Comparison of ENCODE assay signal across 10 cellular contexts in the genomic region with DNA sequence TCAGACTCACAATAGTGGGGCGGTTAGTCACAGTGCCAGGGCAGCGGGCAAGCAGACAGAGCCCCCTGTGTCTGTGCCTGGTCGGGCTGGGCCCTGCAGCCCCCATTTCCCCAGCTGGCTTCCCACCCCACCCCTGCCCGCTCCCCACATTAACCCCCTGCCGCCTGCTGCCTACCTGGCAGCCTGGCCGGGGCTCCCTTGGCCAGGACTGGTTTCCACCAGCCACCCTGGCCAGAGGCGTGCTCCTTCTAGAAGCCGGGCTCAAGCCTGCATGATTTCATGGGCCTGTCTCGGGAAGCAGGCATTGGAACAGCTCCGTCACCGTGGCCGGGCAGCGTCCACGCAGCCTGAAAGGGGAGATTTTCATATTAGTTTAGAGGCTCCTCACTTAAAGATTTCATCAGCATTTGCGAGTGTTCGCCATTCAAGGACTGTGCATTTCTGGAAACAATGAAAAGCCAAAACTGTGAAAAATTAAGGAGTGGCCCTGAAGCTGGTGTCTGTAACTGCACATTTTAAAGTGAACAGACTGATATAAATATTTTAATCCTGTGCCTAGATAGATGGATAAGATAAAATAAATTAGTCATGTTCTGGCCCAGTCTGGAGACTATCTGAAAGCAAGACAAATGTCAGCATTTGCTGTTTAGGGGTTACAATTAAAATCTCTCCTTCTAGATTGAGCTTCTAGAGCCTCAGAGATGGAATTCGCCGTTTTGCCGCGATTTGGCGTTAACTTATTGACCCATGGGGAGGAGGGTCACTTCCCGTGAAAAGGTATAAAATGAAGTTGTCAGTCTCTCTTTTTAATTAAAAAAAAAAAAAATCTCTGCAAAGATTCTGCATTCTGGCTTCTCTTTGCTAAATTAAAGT.
DNase-seq lines count a peak whose midpoint lies in the region; ATAC-seq and TF ChIP-seq lines count a peak whose summit lies in the region.
"Had no signal": no experiment of that assay in that cellular context is flagged by ENCODE, and none has a peak within 500 bp of the region (broad histone marks: within the 10 kb centered on the region; RNA-seq: fewer than 3 reads in every experiment).

No MANE protein-coding gene starts in this region.

- ATAC-seq in activated CD8-positive, alpha-beta T cell treated with anti-CD3 and anti-CD28 coated beads, Interleukin-2, amount 10 ng/mL, durations not matched to agents 7 days and 5 days: no peak
- no peak for ATAC-seq in activated CD8-positive, alpha-beta T cell treated with anti-CD3 and anti-CD28 coated beads for 36 hours
- ATAC-seq in left colon: no peak
- no peak for ATAC-seq in HG02798 (IDR thresholded peaks at IDR 0.05; ENCODE audit: poor library complexity, unreplicated experiment)

- H3K27ac ChIP-seq in ascending aorta: peak overlapping the region; percentile 97 to 98
- peak overlapping the region; percentile 98 to 99 for H3K27ac ChIP-seq in tibial artery

- POLR2A ChIA-PET in activated CD8-positive, alpha-beta T cell treated with anti-CD3 and anti-CD28 coated beads, Interleukin-2, amount 10 ng/mL, durations not matched to agents 7 days and 5 days (lab: Charles Lee): interaction anchor here (2.3 to 6.2 kb wide), 3 partner anchors 13 to 21 kb away, joined by 6 to 45 read pairs (median 10); no protein-coding TSS in a partner anchor
- POLR2A ChIA-PET in activated CD8-positive, alpha-beta T cell treated with anti-CD3 and anti-CD28 coated beads for 36 hours (lab: Charles Lee): interaction anchor here (2.3 to 3.3 kb wide), 2 partner anchors 12 to 20 kb away, joined by 11 to 12 read pairs; no protein-coding TSS in a partner anchor

- peaks cover 2% of the 10 kb centered on the region for H3K36me3 Mint-ChIP-seq in activated CD8-positive, alpha-beta T cell treated with anti-CD3 and anti-CD28 coated beads, Interleukin-2, amount 10 ng/mL, durations not matched to agents 7 days and 5 days (ENCODE audit: low read depth)
- H3K36me3 Mint-ChIP-seq in activated CD8-positive, alpha-beta T cell treated with anti-CD3 and anti-CD28 coated beads for 36 hours (ENCODE audit: low read depth): no peaks in the 10 kb centered on the region

- H3K4me1 Mint-ChIP-seq in activated CD8-positive, alpha-beta T cell treated with anti-CD3 and anti-CD28 coated beads, Interleukin-2, amount 10 ng/mL, durations not matched to agents 7 days and 5 days (ENCODE audit: low read depth): peaks cover 51% of the 10 kb centered on the region
- H3K4me1 Mint-ChIP-seq in activated CD8-positive, alpha-beta T cell treated with anti-CD3 and anti-CD28 coated beads for 36 hours (ENCODE audit: low read depth): peaks cover 38% of the 10 kb centered on the region

- TF ChIP-seq CTCF in activated CD8-positive, alpha-beta T cell treated with anti-CD3 and anti-CD28 coated beads for 36 hours (IDR thresholded peaks at IDR 0.05): no peak
- no peak for TF ChIP-seq CTCF in ascending aorta (IDR thresholded peaks at IDR 0.05)
- TF ChIP-seq CTCF in tibial artery (IDR thresholded peaks at IDR 0.05): no peak

- H3K36me3 ChIP-seq in ascending aorta (no peaks in the 10 kb centered on the region), tibial artery (peaks cover 0 to 1% (median 0%) of the 10 kb centered on the region in 3 donors)

- no peaks in the 10 kb centered on the region for H3K27me3 Mint-ChIP-seq in activated CD8-positive, alpha-beta T cell treated with anti-CD3 and anti-CD28 coated beads, Interleukin-2, amount 10 ng/mL, durations not matched to agents 7 days and 5 days (ENCODE audit: low read depth)
- H3K27me3 Mint-ChIP-seq in activated CD8-positive, alpha-beta T cell treated with anti-CD3 and anti-CD28 coated beads for 36 hours: no peaks in the 10 kb centered on the region

- peak overlapping the region; percentile 15 for H3K27ac Mint-ChIP-seq in activated CD8-positive, alpha-beta T cell treated with anti-CD3 and anti-CD28 coated beads, Interleukin-2, amount 10 ng/mL, durations not matched to agents 7 days and 5 days
- H3K27ac Mint-ChIP-seq in activated CD8-positive, alpha-beta T cell treated with anti-CD3 and anti-CD28 coated beads for 36 hours: no peak overlapping the region

- no peaks in the 10 kb centered on the region for H3K9me3 Mint-ChIP-seq in activated CD8-positive, alpha-beta T cell treated with anti-CD3 and anti-CD28 coated beads, Interleukin-2, amount 10 ng/mL, durations not matched to agents 7 days and 5 days (ENCODE audit: insufficient read depth)
- no peaks in the 10 kb centered on the region for H3K9me3 Mint-ChIP-seq in activated CD8-positive, alpha-beta T cell treated with anti-CD3 and anti-CD28 coated beads for 36 hours

- CTCF ChIA-PET in activated CD8-positive, alpha-beta T cell treated with anti-CD3 and anti-CD28 coated beads, Interleukin-2, amount 10 ng/mL, durations not matched to agents 7 days and 5 days (lab: Charles Lee): interaction anchor here (1.2 kb wide), 1 partner anchor 20 kb away, joined by 3 read pairs; no protein-coding TSS in a partner anchor
- CTCF ChIA-PET in activated CD8-positive, alpha-beta T cell treated with anti-CD3 and anti-CD28 coated beads for 36 hours (lab: Charles Lee): interaction anchor here (0.6 to 2.9 kb wide), 3 partner anchors 14 to 240 kb away, joined by 3 to 9 read pairs (median 3); no protein-coding TSS in a partner anchor

- H3K4me1 ChIP-seq in ascending aorta (peaks cover 23 to 55% of the 10 kb centered on the region in 2 donors), tibial artery (peaks cover 0 to 84% (median 61%) of the 10 kb centered on the region in 4 donors)

- H3K4me3 ChIP-seq in ascending aorta (peak overlapping the region; percentile 73 to 85), tibial artery (peak overlapping the region; percentile 84 to 96)

- H3K27me3 ChIP-seq in ascending aorta (no peaks in the 10 kb centered on the region), tibial artery (no peaks in the 10 kb centered on the region)

- no peak overlapping the region for H3K4me3 Mint-ChIP-seq in activated CD8-positive, alpha-beta T cell treated with anti-CD3 and anti-CD28 coated beads, Interleukin-2, amount 10 ng/mL, durations not matched to agents 7 days and 5 days
- no peak overlapping the region for H3K4me3 Mint-ChIP-seq in activated CD8-positive, alpha-beta T cell treated with anti-CD3 and anti-CD28 coated beads for 36 hours

- H3K9me3 ChIP-seq in ascending aorta (no peaks in the 10 kb centered on the region), tibial artery (no peaks in the 10 kb centered on the region)

- intact Hi-C loops in activated CD8-positive, alpha-beta T cell treated with anti-CD3 and anti-CD28 coated beads for 36 hours (cut with micrococcal nuclease): no loop called here
- intact Hi-C loops in ascending aorta (cut with DNase I) (loop anchor here (10.0 kb wide), 1 partner anchor 48 kb away; no protein-coding TSS in a partner anchor), left colon (cut with DNase I, micrococcal nuclease) (no loop called here), tibial artery (cut with DNase I; ENCODE audit: low total_unique reads) (no loop called here)

- DNase-seq in activated CD8-positive, alpha-beta T cell treated with anti-CD3 and anti-CD28 coated beads, Interleukin-2, amount 10 ng/mL, durations not matched to agents 7 days and 5 days: no peak
- DNase-seq in activated CD8-positive, alpha-beta T cell treated with anti-CD3 and anti-CD28 coated beads for 36 hours: no peak
- peak; percentile 10 to 70 for DNase-seq in ascending aorta (ENCODE audit: low spot score in 2 of 2)
- DNase-seq in left colon: peak; percentile 27 to 36
- DNase-seq in tibial artery: peak; percentile 35 to 76
- no peak for DNase-seq in NCI-H146 treated with DMSO at 0.1 percent for 48 hours (lab: John Stamatoyannopoulos, UW; ENCODE audit: unreplicated experiment)
- DNase-seq in effector CD8-positive, alpha-beta T cell (lab: John Stamatoyannopoulos, UW): no peak
- DNase-seq: DMS79 treated with DMSO at 0.1 percent for 48 hours, NCI-H2081 treated with DMSO at 0.1 percent for 48 hours had no signal

Comparison
In these comparisons a context has a peak if more than half of its experiments do, and no peak if none do; other contexts are left out.
1. DNase-seq: peak in ascending aorta (2 of 2), left colon (2 of 2) and tibial artery (2 of 2); none in activated CD8-positive, alpha-beta T cell treated with anti-CD3 and anti-CD28 coated beads, Interleukin-2, amount 10 ng/mL, durations not matched to agents 7 days and 5 days (single experiment), activated CD8-positive, alpha-beta T cell treated with anti-CD3 and anti-CD28 coated beads for 36 hours (single experiment), NCI-H146 treated with DMSO at 0.1 percent for 48 hours (single experiment) and effector CD8-positive, alpha-beta T cell (single experiment).